21 cellular contexts compared by ENCODE assay signal in the genomic region with DNA sequence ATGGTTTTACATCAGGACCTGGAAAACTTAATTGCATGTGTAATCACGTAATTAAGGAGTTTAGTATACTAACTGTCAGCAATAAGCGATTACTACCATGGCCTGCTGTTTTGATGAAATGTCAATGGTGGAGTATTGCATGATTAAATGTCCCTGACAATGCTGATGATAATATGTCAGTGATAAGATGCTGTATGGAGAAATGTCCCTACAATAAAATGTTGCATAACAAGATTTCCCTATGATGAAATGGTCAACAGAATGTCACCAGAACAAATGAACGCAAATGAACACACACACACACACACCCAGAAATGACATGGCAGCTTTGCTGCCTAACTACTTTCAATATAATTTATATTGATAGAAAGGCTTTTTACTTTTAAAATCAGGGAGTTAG.
"Had no signal": no experiment of that assay in that cellular context is flagged by ENCODE, and none has a peak within 500 bp of the region (broad histone marks: within the 10 kb centered on the region; RNA-seq: fewer than 3 reads in every experiment).

No MANE protein-coding gene starts in this region.

- ATAC-seq: effector memory CD8-positive, alpha-beta T cell; gastroesophageal sphincter; left cardiac atrium; lower lobe of right lung; natural killer cell had no signal

- H3K4me1 Mint-ChIP-seq: immature natural killer cell, memory B cell, natural killer cell had no signal

- H3K4me3 Mint-ChIP-seq: dendritic cell treated with granulocyte-macrophage colony-stimulating factor and Interleukin-4, amounts not matched to agents 40 ng/mL and 50 ng/mL, for 4 days; effector memory CD8-positive, alpha-beta T cell; immature natural killer cell; memory B cell; mesothelial cell of epicardium; natural killer cell; neural crest cell had no signal

- H3K27ac Mint-ChIP-seq: dendritic cell treated with granulocyte-macrophage colony-stimulating factor and Interleukin-4, amounts not matched to agents 40 ng/mL and 50 ng/mL, for 4 days; effector memory CD8-positive, alpha-beta T cell; immature natural killer cell; memory B cell; mesothelial cell of epicardium; natural killer cell had no signal

- H3K9me3 Mint-ChIP-seq: dendritic cell treated with granulocyte-macrophage colony-stimulating factor and Interleukin-4, amounts not matched to agents 40 ng/mL and 50 ng/mL, for 4 days; memory B cell had no signal

- H3K27me3 Mint-ChIP-seq: dendritic cell treated with granulocyte-macrophage colony-stimulating factor and Interleukin-4, amounts not matched to agents 40 ng/mL and 50 ng/mL, for 4 days; effector memory CD8-positive, alpha-beta T cell; memory B cell had no signal

- DNase-seq: effector memory CD8-positive, alpha-beta T cell; foreskin fibroblast; glutamatergic neuron; immature natural killer cell; kidney; left cardiac atrium; left ventricle myocardium inferior; lower lobe of right lung; natural killer cell; ovary; small intestine; stimulated activated CD4-positive, alpha-beta T cell treated with anti-CD3 and anti-CD28 coated beads, Interleukin-12 subunit alpha, Interleukin-12 subunit beta, amount 100 ng/mL, for 4 hours; stimulated activated naive CD4-positive, alpha-beta T cell; stomach; substantia nigra; transverse colon had no signal

- H3K36me3 Mint-ChIP-seq: immature natural killer cell, memory B cell, mesothelial cell of epicardium, natural killer cell had no signal
